Comparison of ENCODE assay signal across 16 cellular contexts in the genomic region with DNA sequence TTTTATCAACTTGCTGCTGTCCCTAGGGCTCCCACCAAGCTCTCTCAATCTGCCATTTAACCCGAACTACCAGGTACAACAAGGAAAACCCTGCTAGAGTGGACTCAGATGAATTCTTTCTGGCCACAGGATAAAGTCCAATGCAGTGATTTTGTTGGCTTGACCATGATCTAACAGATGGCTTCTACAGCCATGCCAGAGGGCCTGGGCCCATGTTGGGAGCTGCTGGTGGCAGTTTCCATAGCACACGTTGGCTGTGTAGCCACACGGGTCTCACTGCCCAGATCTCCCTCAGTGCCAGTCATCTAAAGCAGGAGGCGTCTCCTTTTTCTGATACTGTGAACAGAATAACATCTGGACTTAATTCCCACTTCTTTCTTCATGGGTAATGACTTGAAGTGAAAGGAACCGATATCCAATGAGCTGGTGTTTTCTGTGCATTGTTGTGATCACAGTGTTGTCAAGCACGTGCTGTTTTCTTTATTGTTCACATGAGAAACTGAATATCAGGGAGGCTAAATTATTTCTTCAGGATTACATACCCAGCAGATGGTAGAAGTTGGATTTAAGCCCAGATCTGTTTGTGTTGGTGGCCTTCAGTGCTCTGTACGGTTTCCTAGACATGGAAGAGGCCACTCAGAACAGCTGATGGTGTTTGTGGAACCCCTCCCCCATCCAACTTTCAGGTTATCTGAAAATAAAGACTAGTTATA.
A peak's percentile ranks its signal among the peaks of the same experiment; 100 is the strongest.
DNase-seq lines count a peak whose midpoint lies in the region; ATAC-seq, FAIRE-seq and TF ChIP-seq lines count a peak whose summit lies in the region.
"Had no signal": no experiment of that assay in that cellular context is flagged by ENCODE, and none has a peak within 500 bp of the region (broad histone marks: within the 10 kb centered on the region; RNA-seq: fewer than 3 reads in every experiment).

No MANE protein-coding gene starts in this region.

- H3K4me1 Mint-ChIP-seq in activated naive CD4-positive, alpha-beta T cell treated with anti-CD3 and anti-CD28 coated beads, Interleukin-2, amount 10 ng/mL, durations not matched to agents 7 days and 5 days: peaks cover 13% of the 10 kb centered on the region

- H3K36me3 ChIP-seq in thyroid gland: no peaks in the 10 kb centered on the region

- no peak for TF ChIP-seq POLR2A in thyroid gland (IDR thresholded peaks at IDR 0.05)

- no peaks in the 10 kb centered on the region for H3K4me1 ChIP-seq in thyroid gland

- no peaks in the 10 kb centered on the region for H3K27me3 ChIP-seq in thyroid gland

- WGBS in thyroid gland, 2 donors: 60 to 73% methylated on average over 5 to 7 of the region's 7 CpGs

- TF ChIP-seq CTCF in thyroid gland (IDR thresholded peaks at IDR 0.05) (no peak), D721Med (IDR thresholded peaks at IDR 0.05; ENCODE audit: insufficient read depth, missing control alignments) (no peak)

- peaks cover 6% of the 10 kb centered on the region for H3K36me3 Mint-ChIP-seq in activated naive CD4-positive, alpha-beta T cell treated with anti-CD3 and anti-CD28 coated beads, Interleukin-2, amount 10 ng/mL, durations not matched to agents 7 days and 5 days
- no peaks in the 10 kb centered on the region for H3K36me3 Mint-ChIP-seq in activated naive CD4-positive, alpha-beta T cell treated with anti-CD3 and anti-CD28 coated beads, Interleukin-2, amount 50 U/mL, for 72 hours

- intact Hi-C loops in thyroid gland (cut with DNase I): no loop called here

- no peak for ATAC-seq in activated naive CD4-positive, alpha-beta T cell treated with anti-CD3 and anti-CD28 coated beads, Interleukin-2, amount 50 U/mL, for 72 hours

- no peak for FAIRE-seq in D721Med (lab: Jason Lieb, UNC)

- H3K9me3 Mint-ChIP-seq in activated naive CD4-positive, alpha-beta T cell treated with anti-CD3 and anti-CD28 coated beads, Interleukin-2, amount 10 ng/mL, durations not matched to agents 7 days and 5 days: no peaks in the 10 kb centered on the region
- no peaks in the 10 kb centered on the region for H3K9me3 Mint-ChIP-seq in activated naive CD4-positive, alpha-beta T cell treated with anti-CD3 and anti-CD28 coated beads, Interleukin-2, amount 50 U/mL, for 72 hours
- H3K9me3 Mint-ChIP-seq: activated T-helper 2 cell treated with anti-CD3 and anti-CD28 coated beads, Interferon-gamma antibody, Interleukin-2, Interleukin-4, amounts not matched to agents 10 μg/mL and 5 μg/mL and 100 μg/mL, durations not matched to agents 14 hours and 24 hours and 36 hours had no signal

- H3K27ac Mint-ChIP-seq in activated naive CD4-positive, alpha-beta T cell treated with anti-CD3 and anti-CD28 coated beads, Interleukin-2, amount 10 ng/mL, durations not matched to agents 7 days and 5 days: peak overlapping the region; percentile 33
- no peak overlapping the region for H3K27ac Mint-ChIP-seq in activated naive CD4-positive, alpha-beta T cell treated with anti-CD3 and anti-CD28 coated beads, Interleukin-2, amount 50 U/mL, for 72 hours
- H3K27ac Mint-ChIP-seq: activated T-helper 2 cell treated with anti-CD3 and anti-CD28 coated beads, Interferon-gamma antibody, Interleukin-2, Interleukin-4, amounts not matched to agents 10 μg/mL and 5 μg/mL and 100 μg/mL, durations not matched to agents 14 hours and 24 hours and 36 hours had no signal

- no peaks in the 10 kb centered on the region for H3K9me3 ChIP-seq in thyroid gland

- CTCF ChIA-PET in activated naive CD4-positive, alpha-beta T cell treated with anti-CD3 and anti-CD28 coated beads, Interleukin-2, amount 10 ng/mL, durations not matched to agents 7 days and 5 days (lab: Charles Lee): no interaction called here

- no peaks in the 10 kb centered on the region for H3K27me3 Mint-ChIP-seq in activated naive CD4-positive, alpha-beta T cell treated with anti-CD3 and anti-CD28 coated beads, Interleukin-2, amount 10 ng/mL, durations not matched to agents 7 days and 5 days

- no peak overlapping the region for H3K4me3 Mint-ChIP-seq in activated naive CD4-positive, alpha-beta T cell treated with anti-CD3 and anti-CD28 coated beads, Interleukin-2, amount 10 ng/mL, durations not matched to agents 7 days and 5 days

- no peak for DNase-seq in activated naive CD4-positive, alpha-beta T cell treated with anti-CD3 and anti-CD28 coated beads, Interleukin-2, amount 10 ng/mL, durations not matched to agents 7 days and 5 days
- no peak for DNase-seq in activated naive CD4-positive, alpha-beta T cell treated with anti-CD3 and anti-CD28 coated beads, Interleukin-2, amount 50 U/mL, for 72 hours (ENCODE audit: low spot score in 2 of 2)
- DNase-seq in NCI-H2196 (lab: John Stamatoyannopoulos, UW; ENCODE audit: unreplicated experiment) (peak; percentile 56), cerebellar nuclear complex (lab: John Stamatoyannopoulos, UW) (peak; percentile 31 to 75), thyroid gland (no peak), D721Med (ENCODE audit: insufficient read length, low spot score) (no peak), DMS114 treated with DMSO at 0.1 percent for 48 hours (lab: John Stamatoyannopoulos, UW; ENCODE audit: unreplicated experiment) (no peak)
- DNase-seq: ACHN; activated CD4-positive, alpha-beta T cell treated with anti-CD3 and anti-CD28 coated beads, Interleukin-2, amount 50 U/mL, for 1 hour; DND-41; effector memory CD4-positive, alpha-beta T cell; islet precursor cell; midbrain; NCI-H146 had no signal

- H3K27ac ChIP-seq in temporal lobe (ENCODE audit: low read depth, low read length) (peak overlapping the region; percentile 83), thyroid gland (no peak overlapping the region)

- H3K4me3 ChIP-seq in thyroid gland (replicated peaks in 1 of 3): no peak overlapping the region

Comparison
In these comparisons a context has a peak if more than half of its experiments do, and no peak if none do; other contexts are left out.
1. DNase-seq: peak in NCI-H2196 (single experiment) and cerebellar nuclear complex (2 of 2); none in activated naive CD4-positive, alpha-beta T cell treated with anti-CD3 and anti-CD28 coated beads, Interleukin-2, amount 10 ng/mL, durations not matched to agents 7 days and 5 days (single experiment), activated naive CD4-positive, alpha-beta T cell treated with anti-CD3 and anti-CD28 coated beads, Interleukin-2, amount 50 U/mL, for 72 hours (0 of 2), thyroid gland (0 of 2), D721Med (single experiment) and DMS114 treated with DMSO at 0.1 percent for 48 hours (single experiment).